ENCODE assay signal across 16 cellular contexts in genomic region chr13:101449971-101450748, GRCh38. TPM values are rescaled to one million over a fixed set of nuclear protein-coding genes. Genes with fewer than 3 reads are reported as not detected.
DNase-seq lines count a peak whose midpoint lies in the region; ATAC-seq and TF ChIP-seq lines count a peak whose summit lies in the region.
"Had no signal": no experiment of that assay in that cellular context is flagged by ENCODE, and none has a peak within 500 bp of the region (broad histone marks: within the 10 kb centered on the region; RNA-seq: fewer than 3 reads in every experiment).

No MANE protein-coding gene starts in this region.

- H3K4me2 ChIP-seq in GM23248 (ENCODE audit: unreplicated experiment), result peak overlapping the region; percentile 64

- no peak for TF ChIP-seq CTCF in foreskin fibroblast (IDR thresholded peaks at IDR 0.05; ENCODE audit: low read depth, low read length)

- TF ChIP-seq POLR2A in GM18505 (IDR thresholded peaks at IDR 0.05; ENCODE audit: borderline replicate concordance, extremely low read depth, insufficient read depth, insufficient read length), result no peak

- H3K9ac ChIP-seq in GM23248 (no peak overlapping the region), adipocyte (ENCODE audit: low read length) (peak overlapping the region; percentile 71)

- no peak overlapping the region for H2AFZ ChIP-seq in GM23248

- in situ Hi-C loops in GM23248 (cut with MboI), result no loop called here

- H3K9me2 ChIP-seq in GM23248 (ENCODE audit: insufficient read depth), result peaks cover 11% of the 10 kb centered on the region

- H3K79me2 ChIP-seq in GM23248 (ENCODE audit: insufficient read depth), result peaks cover 30% of the 10 kb centered on the region

- no peaks in the 10 kb centered on the region for H4K20me1 ChIP-seq in GM23248 (ENCODE audit: insufficient read depth)

- H3F3A ChIP-seq in GM23248 (ENCODE audit: insufficient read depth), result peaks cover 55% of the 10 kb centered on the region

- DNase-seq in GM23248 (peak; percentile 93), adipocyte (ENCODE audit: low read depth) (peak; percentile 89), foreskin fibroblast (peak; percentile 78 to 86), skeletal muscle cell (ENCODE audit: low read depth) (peak; percentile 73), GM19240 (ENCODE audit: insufficient read length, low spot score) (no peak), cerebellar cortex (ENCODE audit: low spot score) (no peak)
- DNase-seq: activated CD4-positive, alpha-beta memory T cell treated with anti-CD3 and anti-CD28 coated beads, Interleukin-2, amount 10 ng/mL, durations not matched to agents 7 days and 5 days; activated naive CD8-positive, alpha-beta T cell treated with anti-CD3 and anti-CD28 coated beads, Interleukin-2, amount 10 ng/mL, durations not matched to agents 7 days and 5 days; DMS153; GOT3; Karpas-422; NCI-H510A; stimulated activated CD4-positive, alpha-beta T cell treated with anti-CD3 and anti-CD28 coated beads, Interleukin-12 subunit alpha, Interleukin-12 subunit beta, amount 100 ng/mL, for 4 hours had no signal

- 0% methylated on average over 4 of the region's 4 CpGs for whole genome bisulfite sequencing in GM23248 (ENCODE audit: low coverage in 1 of 2, low lambda C conversion rate in 2 of 2, missing lambda C conversion rate in 2 of 2), 2 experiments

- peak overlapping the region; percentile 51 for H3K27ac ChIP-seq in GM23248

- no peaks in the 10 kb centered on the region for H3K36me3 ChIP-seq in GM23248 (ENCODE audit: low read depth)
- H3K36me3 ChIP-seq in adipocyte (ENCODE audit: control insufficient read depth, insufficient read depth, low read length, severe bottlenecking), result no peaks in the 10 kb centered on the region

- H3K9me3 ChIP-seq in GM23248 (ENCODE audit: low read depth) (no peaks in the 10 kb centered on the region), adipocyte (ENCODE audit: control insufficient read depth, low read length) (no peaks in the 10 kb centered on the region)

- ATAC-seq in GM21528 (IDR thresholded peaks at IDR 0.05; ENCODE audit: low FRiP score, unreplicated experiment), result no peak
- ATAC-seq in GM18505 (IDR thresholded peaks at IDR 0.05; ENCODE audit: unreplicated experiment), result no peak

- H3K4me1 ChIP-seq in GM23248 (ENCODE audit: insufficient read depth) (peaks cover 43% of the 10 kb centered on the region), adipocyte (ENCODE audit: control insufficient read depth, insufficient read depth, low read length) (peaks cover 35% of the 10 kb centered on the region)

- H3K27me3 ChIP-seq in GM23248 (replicated peaks; ENCODE audit: insufficient read depth) (no peaks in the 10 kb centered on the region), adipocyte (replicated peaks; ENCODE audit: control insufficient read depth, insufficient read depth, low read length) (no peaks in the 10 kb centered on the region)

- H3K4me3 ChIP-seq in GM23248 (0 out of 2 replicates have a peak overlapping the region, but pooled peaks have one; percentile 11), adipocyte (ENCODE audit: low read length) (peak overlapping the region; percentile 31), foreskin fibroblast (ENCODE audit: low read depth in 1 of 2, low read length in 2 of 2) (no peak overlapping the region), skeletal muscle cell (ENCODE audit: low read depth, low read length) (no peak overlapping the region)

RNA-seq across cellular contexts. Expression of gene ITGBL1, which starts 2.3 kb away (rescaled TPM):
- total RNA-seq in GM23248 (2014; rRNA removed; shearing (Covaris generic)), result 459 and 462 TPM in 2 replicates
- polyA plus RNA-seq in GM23248 (2016; fragmentation: Nextera tagmentation; extraction: Ambion mirVana), result 332 and 336 TPM in 2 replicates
- total RNA-seq: activated CD4-positive, alpha-beta memory T cell treated with anti-CD3 and anti-CD28 coated beads, Interleukin-2, amount 10 ng/mL, durations not matched to agents 7 days and 5 days; activated naive CD8-positive, alpha-beta T cell treated with anti-CD3 and anti-CD28 coated beads, Interleukin-2, amount 10 ng/mL, durations not matched to agents 7 days and 5 days; T-helper 1 cell treated with Interleukin-12 subunit alpha and Interleukin-12 subunit beta and Interleukin-4 antibody, amounts not matched to agents 30 ng/mL and 1 ng/mL, for 36 hours had no signal

RNA-seq across cellular contexts. Expression of gene NALCN, which starts 33.9 kb away (rescaled TPM):
- total RNA-seq in GM23248 (2014; rRNA removed; shearing (Covaris generic)), result 3.6 and 3.9 TPM in 2 replicates
- 3.1 and 3.5 TPM in 2 replicates for polyA plus RNA-seq in GM23248 (2016; fragmentation: Nextera tagmentation; extraction: Ambion mirVana)
- total RNA-seq: activated CD4-positive, alpha-beta memory T cell treated with anti-CD3 and anti-CD28 coated beads, Interleukin-2, amount 10 ng/mL, durations not matched to agents 7 days and 5 days; activated naive CD8-positive, alpha-beta T cell treated with anti-CD3 and anti-CD28 coated beads, Interleukin-2, amount 10 ng/mL, durations not matched to agents 7 days and 5 days; T-helper 1 cell treated with Interleukin-12 subunit alpha and Interleukin-12 subunit beta and Interleukin-4 antibody, amounts not matched to agents 30 ng/mL and 1 ng/mL, for 36 hours had no signal

Comparison
In these comparisons a context has a peak if more than half of its experiments do, and no peak if none do; other contexts are left out.
1. DNase-seq: peak in GM23248 (single experiment), adipocyte (single experiment), foreskin fibroblast (2 of 2) and skeletal muscle cell (single experiment); none in GM19240 (single experiment) and cerebellar cortex (single experiment).
2. H3K4me3 ChIP-seq: peak in GM23248 (single experiment) and adipocyte (single experiment); none in foreskin fibroblast (0 of 2) and skeletal muscle cell (single experiment).